22 cellular contexts compared by ENCODE assay signal in genomic region chr18:23573020-23573419, GRCh38. TPM values are rescaled to one million over a fixed set of nuclear protein-coding genes. Genes with fewer than 3 reads are reported as not detected.
DNase-seq lines count a peak whose midpoint lies in the region; ATAC-seq and TF ChIP-seq lines count a peak whose summit lies in the region.
"Had no signal": no experiment of that assay in that cellular context is flagged by ENCODE, and none has a peak within 500 bp of the region (broad histone marks: within the 10 kb centered on the region; RNA-seq: fewer than 3 reads in every experiment).

No MANE protein-coding gene starts in this region.

- TF ChIP-seq CTCF in GM23338 (conservative IDR thresholded peaks at IDR 0.05; ENCODE audit: low read depth in 2 of 2), result no peak

- ATAC-seq in activated CD8-positive, alpha-beta memory T cell treated with anti-CD3 and anti-CD28 coated beads, Interleukin-2, amount 10 ng/mL, durations not matched to agents 7 days and 5 days, result no peak
- no peak for ATAC-seq in GM23338
- ATAC-seq in GM18861 (IDR thresholded peaks at IDR 0.05; ENCODE audit: unreplicated experiment), result no peak
- ATAC-seq: foreskin keratinocyte, PC-3 had no signal

- no peak for DNase-seq in activated CD8-positive, alpha-beta memory T cell treated with anti-CD3 and anti-CD28 coated beads, Interleukin-2, amount 10 ng/mL, durations not matched to agents 7 days and 5 days
- DNase-seq in activated CD8-positive, alpha-beta memory T cell treated with anti-CD3 and anti-CD28 coated beads, Interleukin-2, amount 50 U/mL, for 4 hours, result no peak
- no peak for DNase-seq in GM23338 (ENCODE audit: low spot score)
- DNase-seq in immature natural killer cell, result no peak
- no peak for DNase-seq in LoVo (ENCODE audit: low spot score)
- DNase-seq in SW480 (ENCODE audit: low spot score), result no peak
- DNase-seq: activated gamma-delta T cell treated with Interleukin-2 at 50 U/mL for 16 hours; DND-41; foreskin keratinocyte; H7; naive thymus-derived CD8-positive, alpha-beta T cell; NCI-H1092 treated with DMSO at 0.1 percent for 48 hours; NCI-H526; PC-3; stimulated activated CD4-positive, alpha-beta T cell treated with anti-CD3 and anti-CD28 coated beads, Interleukin-15, amount 100 ng/mL, for 24 hours; stimulated activated naive CD4-positive, alpha-beta T cell treated with Interleukin-2 at 50 U/mL for 16 hours had no signal

- peaks cover 35% of the 10 kb centered on the region for H3K4me1 Mint-ChIP-seq in activated CD8-positive, alpha-beta memory T cell treated with anti-CD3 and anti-CD28 coated beads, Interleukin-2, amount 10 ng/mL, durations not matched to agents 7 days and 5 days
- H3K4me1 Mint-ChIP-seq in GM23338, result peaks cover 15% of the 10 kb centered on the region
- peaks cover 84 to 85% of the 10 kb centered on the region in 2 donors for H3K4me1 Mint-ChIP-seq in immature natural killer cell

- peaks cover 8% of the 10 kb centered on the region; the same call in 1 of the 2 replicates for H4K20me1 ChIP-seq in GM23338 (replicated peaks; ENCODE audit: insufficient read depth)

- H3K27ac Mint-ChIP-seq in activated CD8-positive, alpha-beta memory T cell treated with anti-CD3 and anti-CD28 coated beads, Interleukin-2, amount 10 ng/mL, durations not matched to agents 7 days and 5 days, result peak overlapping the region; percentile 81
- H3K27ac Mint-ChIP-seq in GM23338 (no peak overlapping the region), immature natural killer cell (peak overlapping the region; percentile 82 to 98 (median 92))

- H3K27me3 Mint-ChIP-seq in activated CD8-positive, alpha-beta memory T cell treated with anti-CD3 and anti-CD28 coated beads, Interleukin-2, amount 10 ng/mL, durations not matched to agents 7 days and 5 days, result no peaks in the 10 kb centered on the region
- H3K27me3 Mint-ChIP-seq in GM23338 (ENCODE audit: insufficient read depth, low read depth, poor library complexity), result no peaks in the 10 kb centered on the region
- peaks cover 2 to 30% (median 13%) of the 10 kb centered on the region in 3 donors for H3K27me3 Mint-ChIP-seq in immature natural killer cell (ENCODE audit: low read depth in 3 of 3)
- H3K27me3 Mint-ChIP-seq: naive thymus-derived CD8-positive, alpha-beta T cell; type B pancreatic cell had no signal

- no peak overlapping the region for H3K4me3 Mint-ChIP-seq in activated CD8-positive, alpha-beta memory T cell treated with anti-CD3 and anti-CD28 coated beads, Interleukin-2, amount 10 ng/mL, durations not matched to agents 7 days and 5 days
- H3K4me3 Mint-ChIP-seq in GM23338 (no peak overlapping the region), immature natural killer cell (peak overlapping the region; percentile 61 to 79 (median 71))
- H3K4me3 Mint-ChIP-seq: CD14-positive monocyte, type B pancreatic cell had no signal

- H3K27me3 ChIP-seq in GM23338 (ENCODE audit: insufficient read depth), result no peaks in the 10 kb centered on the region
- H3K27me3 ChIP-seq: foreskin keratinocyte had no signal

- H3K27ac ChIP-seq in GM23338 (ENCODE audit: low read depth) (0 out of 2 replicates have a peak overlapping the region, but pooled peaks have one; percentile 1), skin epidermis (peak overlapping the region in 15 of 21 experiments; percentile 5 to 92 (median 73))
- H3K27ac ChIP-seq: foreskin keratinocyte, SK-N-MC had no signal

- H3K36me3 Mint-ChIP-seq in activated CD8-positive, alpha-beta memory T cell treated with anti-CD3 and anti-CD28 coated beads, Interleukin-2, amount 10 ng/mL, durations not matched to agents 7 days and 5 days, result peaks cover 46% of the 10 kb centered on the region
- H3K36me3 Mint-ChIP-seq in GM23338 (ENCODE audit: low read depth) (peaks cover 40% of the 10 kb centered on the region), immature natural killer cell (peaks cover 30 to 37% (median 30%) of the 10 kb centered on the region in 3 donors)

- H3K79me2 ChIP-seq in GM23338 (replicated peaks; ENCODE audit: insufficient read depth), result peaks cover 23% of the 10 kb centered on the region

- H3K4me2 ChIP-seq in GM23338, result no peak overlapping the region

- H2AFZ ChIP-seq in GM23338, result no peak overlapping the region

- peaks cover 6% of the 10 kb centered on the region for H3K4me1 ChIP-seq in GM23338 (ENCODE audit: insufficient read depth)

- peaks cover 27% of the 10 kb centered on the region; the same call in 1 of the 2 replicates for H3K36me3 ChIP-seq in GM23338 (ENCODE audit: insufficient read depth)

- no peaks in the 10 kb centered on the region for H3K9me3 Mint-ChIP-seq in activated CD8-positive, alpha-beta memory T cell treated with anti-CD3 and anti-CD28 coated beads, Interleukin-2, amount 10 ng/mL, durations not matched to agents 7 days and 5 days (ENCODE audit: low read depth)
- no peaks in the 10 kb centered on the region for H3K9me3 Mint-ChIP-seq in GM23338
- no peaks in the 10 kb centered on the region for H3K9me3 Mint-ChIP-seq in immature natural killer cell
- H3K9me3 Mint-ChIP-seq: naive thymus-derived CD8-positive, alpha-beta T cell; type B pancreatic cell had no signal

- H3K9me2 ChIP-seq in GM23338 (ENCODE audit: insufficient read depth), result no peaks in the 10 kb centered on the region

- H3F3A ChIP-seq in GM23338 (replicated peaks; ENCODE audit: low read depth), result no peaks in the 10 kb centered on the region

- CTCF ChIA-PET in activated CD8-positive, alpha-beta memory T cell treated with anti-CD3 and anti-CD28 coated beads, Interleukin-2, amount 10 ng/mL, durations not matched to agents 7 days and 5 days (lab: Charles Lee), result interaction anchor here (1.3 to 2.3 kb wide), 4 partner anchors 12 to 68 kb away, joined by 4 to 12 read pairs (median 7); no protein-coding TSS in a partner anchor

- H3K4me3 ChIP-seq in GM23338 (no peak overlapping the region), skin epidermis (no peak overlapping the region)
- H3K4me3 ChIP-seq: lung, SK-N-MC had no signal

TF ChIP-seq in GM23338, 12 proteins besides CTCF, POLR2A, EP300 and RAD21 (continues in another document):
- TF ChIP-seq ETS1 (IDR thresholded peaks at IDR 0.05), result no peak
- no peak for TF ChIP-seq NANOG (IDR thresholded peaks at IDR 0.05; ENCODE audit: borderline replicate concordance)

RNA-seq across cellular contexts. Expression of gene NPC1, which starts 13.3 kb away (rescaled TPM):
- 10 to 100 TPM; 36.1 to 37.4 TPM for total RNA-seq in activated CD8-positive, alpha-beta memory T cell treated with anti-CD3 and anti-CD28 coated beads, Interleukin-2, amount 10 ng/mL, durations not matched to agents 7 days and 5 days
- 41.7 and 45.1 TPM in 2 replicates for total RNA-seq in GM23338 (2014; rRNA removed; shearing (Covaris generic))
- 18.3 and 18.4 TPM in 2 replicates for polyA plus RNA-seq in GM23338 (2016; fragmentation: Nextera tagmentation; extraction: Ambion mirVana)
- polyA plus RNA-seq in immature natural killer cell, result 10 to 100 TPM; 25.1 to 83.2 (median 47.2) TPM

Comparison
In these comparisons a context has a peak if more than half of its experiments do, and no peak if none do; other contexts are left out.
1. H3K4me3 Mint-ChIP-seq: peak in immature natural killer cell (5 of 5); none in activated CD8-positive, alpha-beta memory T cell treated with anti-CD3 and anti-CD28 coated beads, Interleukin-2, amount 10 ng/mL, durations not matched to agents 7 days and 5 days (single experiment) and GM23338 (single experiment).